8 cellular contexts compared by ENCODE assay signal in the genomic region with DNA sequence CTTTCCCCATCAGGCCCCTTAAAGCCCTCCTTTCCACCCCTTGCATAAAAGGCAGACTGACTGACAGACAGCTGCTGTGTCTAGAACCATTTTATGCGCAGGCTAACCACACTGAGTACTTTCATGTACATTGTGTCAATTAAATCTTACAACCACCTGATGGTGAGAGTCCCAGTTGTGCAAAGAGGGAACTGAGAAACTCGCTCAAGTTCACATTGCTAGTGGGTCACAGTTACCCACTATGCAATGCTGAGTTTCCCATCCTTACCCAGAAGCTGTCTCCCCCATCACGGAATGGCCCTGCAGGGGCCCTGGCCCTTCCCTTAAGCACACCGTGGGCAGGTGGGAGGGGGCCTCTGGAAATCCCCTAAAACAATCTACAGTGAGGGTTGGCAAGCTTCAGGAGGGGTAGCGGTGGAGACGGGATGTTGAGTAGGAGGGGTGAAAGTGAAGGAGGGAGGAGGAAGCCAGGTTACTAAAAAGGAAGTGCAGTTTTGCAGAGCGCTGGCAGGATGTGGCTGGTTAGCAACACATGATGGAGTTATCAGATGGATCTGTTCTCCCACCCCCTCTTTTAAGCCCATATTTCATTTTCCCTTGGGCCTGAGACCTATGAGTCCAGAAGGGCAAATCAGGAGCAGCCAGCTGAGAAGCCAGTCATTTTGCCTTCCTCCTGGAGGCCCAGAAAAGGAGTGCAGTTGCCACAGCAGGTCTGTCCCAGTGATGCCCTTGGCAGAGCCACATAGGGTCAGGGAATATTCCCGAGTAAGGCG. TPM values are rescaled to one million over a fixed set of nuclear protein-coding genes. Genes with fewer than 3 reads are reported as not detected.
DNase-seq lines count a peak whose midpoint lies in the region; ATAC-seq, FAIRE-seq and TF ChIP-seq lines count a peak whose summit lies in the region.

No MANE protein-coding gene starts in this region.

- peak; percentile 49 for ATAC-seq in GM21825 (IDR thresholded peaks at IDR 0.05; ENCODE audit: unreplicated experiment)
- peak; percentile 81 for ATAC-seq in naive thymus-derived CD4-positive, alpha-beta T cell

- peaks cover 3% of the 10 kb centered on the region for H3K9me3 Mint-ChIP-seq in activated T-cell treated with anti-CD3 and anti-CD28 coated beads, Interleukin-2, amount 50 U/mL, for 24 hours
- H3K9me3 Mint-ChIP-seq in naive thymus-derived CD4-positive, alpha-beta T cell: peaks cover 0 to 3% (median 0%) of the 10 kb centered on the region in 11 donors
- H3K9me3 Mint-ChIP-seq in endodermal cell: no peaks in the 10 kb centered on the region

- no peak overlapping the region for H3K9ac ChIP-seq in endodermal cell (ENCODE audit: extremely low read depth, low read length, poor library complexity, severe bottlenecking)

- peaks cover 23% of the 10 kb centered on the region for H3K36me3 Mint-ChIP-seq in activated T-cell treated with anti-CD3 and anti-CD28 coated beads, Interleukin-2, amount 50 U/mL, for 24 hours (ENCODE audit: low read depth)
- peaks cover 13 to 40% (median 22%) of the 10 kb centered on the region in 5 donors for H3K36me3 Mint-ChIP-seq in naive thymus-derived CD4-positive, alpha-beta T cell
- H3K36me3 Mint-ChIP-seq in endodermal cell (ENCODE audit: low read depth): no peaks in the 10 kb centered on the region

- POLR2A ChIA-PET in naive thymus-derived CD4-positive, alpha-beta T cell (lab: Charles Lee): interaction anchor here (0.6 to 23.2 kb wide), 10 partner anchors 7 to 281 kb away, joined by 3 to 642 read pairs (median 4); a partner anchor contains a TSS

- H3K27me3 ChIP-seq in naive thymus-derived CD4-positive, alpha-beta T cell (ENCODE audit: control insufficient read depth in 2 of 2, insufficient read depth in 2 of 2, low read length in 2 of 2): no peaks in the 10 kb centered on the region
- H3K27me3 ChIP-seq in prostate gland (replicated peaks; ENCODE audit: insufficient read depth) (no peaks in the 10 kb centered on the region), endodermal cell (ENCODE audit: control insufficient read depth, insufficient read depth, low read length, poor library complexity, severe bottlenecking) (no peaks in the 10 kb centered on the region)

- H3K27ac Mint-ChIP-seq in activated T-cell treated with anti-CD3 and anti-CD28 coated beads, Interleukin-2, amount 50 U/mL, for 24 hours: peak overlapping the region; percentile 96
- H3K27ac Mint-ChIP-seq in naive thymus-derived CD4-positive, alpha-beta T cell: peak overlapping the region; percentile 93 to 100 (median 96)
- H3K27ac Mint-ChIP-seq in endodermal cell: no peak overlapping the region

- H3K4me3 Mint-ChIP-seq in activated T-cell treated with anti-CD3 and anti-CD28 coated beads, Interleukin-2, amount 50 U/mL, for 24 hours: peak overlapping the region; percentile 91
- peak overlapping the region; percentile 80 to 100 (median 98) for H3K4me3 Mint-ChIP-seq in naive thymus-derived CD4-positive, alpha-beta T cell
- H3K4me3 Mint-ChIP-seq in endodermal cell: no peak overlapping the region

- WGBS in prostate gland: 62% methylated on average over 9 of the region's 9 CpGs
- WGBS in endodermal cell (ENCODE audit: insufficient coverage in 1 of 2, insufficient read length in 1 of 2), 2 experiments: 73 to 100% methylated on average over 2 to 9 of the region's 9 CpGs

- peak; percentile 74 for TF ChIP-seq POLR2A in GM12892 (IDR thresholded peaks at IDR 0.05; ENCODE audit: low read depth, low read length)
- TF ChIP-seq POLR2A in NB4 (IDR thresholded peaks at IDR 0.05; ENCODE audit: extremely low read depth, insufficient read length): no peak
- no peak for TF ChIP-seq POLR2A in prostate gland (IDR thresholded peaks at IDR 0.05)

- peaks cover 64 to 72% of the 10 kb centered on the region in 2 donors for H3K4me1 ChIP-seq in naive thymus-derived CD4-positive, alpha-beta T cell (ENCODE audit: control insufficient read depth in 2 of 2, insufficient read depth in 2 of 2, low read length in 2 of 2)
- no peaks in the 10 kb centered on the region for H3K4me1 ChIP-seq in prostate gland (replicated peaks)
- no peaks in the 10 kb centered on the region for H3K4me1 ChIP-seq in endodermal cell (ENCODE audit: control insufficient read depth, insufficient read depth, low read length)

- peak; percentile 99 for FAIRE-seq in GM12892 (lab: Jason Lieb, UNC)

- intact Hi-C loops in naive thymus-derived CD4-positive, alpha-beta T cell (cut with micrococcal nuclease): loop anchor here (1.0 to 10.0 kb wide), 6 partner anchors 8 to 1521 kb away; a partner anchor contains a TSS
- intact Hi-C loops in prostate gland (cut with DNase I): no loop called here

- no peaks in the 10 kb centered on the region for H3K27me3 Mint-ChIP-seq in activated T-cell treated with anti-CD3 and anti-CD28 coated beads, Interleukin-2, amount 50 U/mL, for 24 hours
- no peaks in the 10 kb centered on the region for H3K27me3 Mint-ChIP-seq in naive thymus-derived CD4-positive, alpha-beta T cell
- peaks cover 33% of the 10 kb centered on the region for H3K27me3 Mint-ChIP-seq in endodermal cell (ENCODE audit: insufficient read depth)

- DNase-seq in GM12892 (ENCODE audit: insufficient read length) (no peak), NB4 (ENCODE audit: low read depth) (peak; percentile 92), islet precursor cell (no peak), prostate gland (ENCODE audit: low spot score) (no peak), endodermal cell (no peak)
- peak; percentile 86 for DNase-seq in activated T-cell treated with anti-CD3 and anti-CD28 coated beads, Interleukin-2, amount 50 U/mL, for 24 hours
- DNase-seq in naive thymus-derived CD4-positive, alpha-beta T cell: peak; percentile 49 to 92 (median 89)

- TF ChIP-seq CTCF in NB4 (IDR thresholded peaks at IDR 0.05; ENCODE audit: low read depth, low read length) (no peak), prostate gland (IDR thresholded peaks at IDR 0.05) (no peak), endodermal cell (conservative IDR thresholded peaks at IDR 0.05) (no peak)

- peak overlapping the region; percentile 87 for H3K27ac ChIP-seq in naive thymus-derived CD4-positive, alpha-beta T cell (ENCODE audit: low read depth, low read length)
- H3K27ac ChIP-seq in prostate gland (no peak overlapping the region), endodermal cell (ENCODE audit: low read depth, low read length) (no peak overlapping the region)

- CTCF ChIA-PET in naive thymus-derived CD4-positive, alpha-beta T cell (lab: Charles Lee): interaction anchor here (1.0 to 2.9 kb wide), 4 partner anchors 7 to 27 kb away, joined by 3 to 21 read pairs (median 10); no protein-coding TSS in a partner anchor

- no peaks in the 10 kb centered on the region for H3K9me3 ChIP-seq in naive thymus-derived CD4-positive, alpha-beta T cell (ENCODE audit: control insufficient read depth in 2 of 3, low read length in 3 of 3)
- H3K9me3 ChIP-seq in prostate gland: no peaks in the 10 kb centered on the region
- H3K9me3 ChIP-seq in endodermal cell (ENCODE audit: control insufficient read depth, low read length): no peaks in the 10 kb centered on the region

- H3K4me3 ChIP-seq in NB4 (ENCODE audit: low read depth, low read length) (peak overlapping the region; percentile 23), prostate gland (no peak overlapping the region), endodermal cell (ENCODE audit: low read length) (no peak overlapping the region)
- H3K4me3 ChIP-seq in naive thymus-derived CD4-positive, alpha-beta T cell (ENCODE audit: low read length): peak overlapping the region; percentile 74

- peaks cover 0 to 18% (median under 1%) of the 10 kb centered on the region in 3 experiments for H3K36me3 ChIP-seq in naive thymus-derived CD4-positive, alpha-beta T cell (ENCODE audit: control insufficient read depth in 2 of 3, insufficient read depth in 3 of 3, low read length in 3 of 3)
- H3K36me3 ChIP-seq in prostate gland: no peaks in the 10 kb centered on the region
- H3K36me3 ChIP-seq in endodermal cell (ENCODE audit: control insufficient read depth, insufficient read depth, low read length): no peaks in the 10 kb centered on the region

- H3K4me1 Mint-ChIP-seq in activated T-cell treated with anti-CD3 and anti-CD28 coated beads, Interleukin-2, amount 50 U/mL, for 24 hours (ENCODE audit: low read depth): peaks cover 98% of the 10 kb centered on the region
- peaks cover 57 to 80% (median 77%) of the 10 kb centered on the region in 7 donors for H3K4me1 Mint-ChIP-seq in naive thymus-derived CD4-positive, alpha-beta T cell
- H3K4me1 Mint-ChIP-seq in endodermal cell: peaks cover 7% of the 10 kb centered on the region

RNA-seq across cellular contexts. Expression of a gene that starts 30.0 kb away (rescaled TPM):
- polyA plus RNA-seq in GM12892 (2012; ENCODE audit: missing spikeins): 4.0 TPM
- 10 to 100 TPM in 3 of 5 experiments, 1 to 10 TPM in 2; 5.0 to 11.7 (median 10.1) TPM for total RNA-seq in naive thymus-derived CD4-positive, alpha-beta T cell
- polyA plus RNA-seq in naive thymus-derived CD4-positive, alpha-beta T cell: 10 to 100 TPM in 1 of 2 donors, 1 to 10 TPM in 1; 5.2 to 13.5 TPM
- total RNA-seq in prostate gland (10 to 100 TPM; 19.6 to 23.2 TPM), endodermal cell (1 to 10 TPM; 2.0 to 5.4 TPM)
- polyA plus RNA-seq in endodermal cell (2013, experiment 1 of 2): 5.0 TPM
- 5.5 TPM for polyA plus RNA-seq in endodermal cell (2013, experiment 2 of 2)

Comparison
In these comparisons a context has a peak if more than half of its experiments do, and no peak if none do; other contexts are left out.
1. DNase-seq: peak in NB4 (single experiment), activated T-cell treated with anti-CD3 and anti-CD28 coated beads, Interleukin-2, amount 50 U/mL, for 24 hours (single experiment) and naive thymus-derived CD4-positive, alpha-beta T cell (9 of 9); none in GM12892 (single experiment), islet precursor cell (single experiment), prostate gland (single experiment) and endodermal cell (single experiment).
2. H3K4me3 ChIP-seq: peak in NB4 (single experiment) and naive thymus-derived CD4-positive, alpha-beta T cell (single experiment); none in prostate gland (0 of 2) and endodermal cell (single experiment).